ENCODE assay signal across 8 cellular contexts in the genomic region with DNA sequence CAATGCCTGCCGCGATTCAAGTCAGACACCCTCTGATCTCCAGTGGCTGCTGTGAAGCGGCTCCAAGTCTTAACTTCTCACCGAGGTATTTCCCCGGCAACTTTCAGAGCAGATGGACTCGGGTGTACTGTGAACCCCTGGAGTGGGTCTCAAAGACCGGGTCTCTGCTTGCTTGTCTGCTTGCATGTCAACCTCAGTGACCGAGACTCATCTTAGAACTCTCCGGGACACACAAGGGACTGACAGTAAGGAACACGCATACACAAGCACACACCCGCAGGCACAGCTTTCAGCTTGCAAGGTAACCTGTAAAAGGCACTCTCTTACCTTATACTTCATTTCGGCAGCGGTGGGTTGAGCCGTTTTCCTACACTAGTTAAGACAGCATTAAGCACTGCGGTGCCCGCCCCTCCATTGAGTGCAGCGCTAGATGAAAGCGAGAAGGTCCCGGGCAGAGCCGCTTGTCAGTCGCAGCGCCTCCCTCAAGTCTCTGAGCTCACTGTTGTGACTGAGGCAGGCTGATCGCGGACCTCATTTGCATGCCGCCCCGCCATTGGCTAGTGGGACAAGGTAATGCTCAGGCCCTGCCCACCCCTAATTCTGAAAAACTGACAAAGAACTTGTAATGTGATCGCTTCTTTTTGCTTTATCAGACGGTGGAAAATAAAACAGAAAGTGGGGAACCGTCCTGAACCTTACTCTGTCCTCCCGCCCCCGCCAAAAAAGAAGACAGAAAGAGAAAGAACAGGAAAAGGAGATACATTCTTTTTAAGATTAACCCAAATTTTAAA. TPM values are rescaled to one million over a fixed set of nuclear protein-coding genes. Genes with fewer than 3 reads are reported as not detected.
DNase-seq lines count a peak whose midpoint lies in the region; ATAC-seq and TF ChIP-seq lines count a peak whose summit lies in the region.

A gene with protein sequence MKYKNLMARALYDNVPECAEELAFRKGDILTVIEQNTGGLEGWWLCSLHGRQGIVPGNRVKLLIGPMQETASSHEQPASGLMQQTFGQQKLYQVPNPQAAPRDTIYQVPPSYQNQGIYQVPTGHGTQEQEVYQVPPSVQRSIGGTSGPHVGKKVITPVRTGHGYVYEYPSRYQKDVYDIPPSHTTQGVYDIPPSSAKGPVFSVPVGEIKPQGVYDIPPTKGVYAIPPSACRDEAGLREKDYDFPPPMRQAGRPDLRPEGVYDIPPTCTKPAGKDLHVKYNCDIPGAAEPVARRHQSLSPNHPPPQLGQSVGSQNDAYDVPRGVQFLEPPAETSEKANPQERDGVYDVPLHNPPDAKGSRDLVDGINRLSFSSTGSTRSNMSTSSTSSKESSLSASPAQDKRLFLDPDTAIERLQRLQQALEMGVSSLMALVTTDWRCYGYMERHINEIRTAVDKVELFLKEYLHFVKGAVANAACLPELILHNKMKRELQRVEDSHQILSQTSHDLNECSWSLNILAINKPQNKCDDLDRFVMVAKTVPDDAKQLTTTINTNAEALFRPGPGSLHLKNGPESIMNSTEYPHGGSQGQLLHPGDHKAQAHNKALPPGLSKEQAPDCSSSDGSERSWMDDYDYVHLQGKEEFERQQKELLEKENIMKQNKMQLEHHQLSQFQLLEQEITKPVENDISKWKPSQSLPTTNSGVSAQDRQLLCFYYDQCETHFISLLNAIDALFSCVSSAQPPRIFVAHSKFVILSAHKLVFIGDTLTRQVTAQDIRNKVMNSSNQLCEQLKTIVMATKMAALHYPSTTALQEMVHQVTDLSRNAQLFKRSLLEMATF (minus strand): TSS at position 492 of the 791 bp plus-strand sequence. CDS start 153 bp downstream, at position 339.

- no peaks in the 10 kb centered on the region for H3K27me3 Mint-ChIP-seq in CD8-positive, alpha-beta T cell (ENCODE audit: low read depth)

- peak within 1 kb of the TSS; percentile 62 for H3K4me3 ChIP-seq in CD8-positive, alpha-beta T cell (ENCODE audit: low read depth, low read length)
- peak within 1 kb of the TSS; percentile 97 for H3K4me3 ChIP-seq in lung

- H3K9me3 ChIP-seq in CD8-positive, alpha-beta T cell (ENCODE audit: low read length): no peaks in the 10 kb centered on the region
- H3K9me3 ChIP-seq in lung (ENCODE audit: control insufficient read depth in 2 of 2, insufficient read depth in 1 of 2, low read length in 1 of 2): no peaks in the 10 kb centered on the region

- intact Hi-C loops in CD8-positive, alpha-beta T cell (cut with DNase I, micrococcal nuclease): loop anchor here (1.0 to 10.0 kb wide), 13 partner anchors 8 to 782 kb away; partner anchors contain the start of genes HIVEP1 (in 2 of the 2), TMEM170B (in 2 of the 2), C6orf52 (in 1 of the 2) and PAK1IP1 (in 1 of the 2)

- peaks cover 9% of the 10 kb centered on the region for H3K36me3 Mint-ChIP-seq in CD8-positive, alpha-beta T cell

- no peaks in the 10 kb centered on the region for H3K27me3 ChIP-seq in CD8-positive, alpha-beta T cell (ENCODE audit: insufficient read depth, low read length)
- no peaks in the 10 kb centered on the region for H3K27me3 ChIP-seq in lung (ENCODE audit: control insufficient read depth, insufficient read depth)

- peak within 1 kb of the TSS; percentile 76 for H3K27ac ChIP-seq in CD8-positive, alpha-beta T cell (ENCODE audit: low read depth, low read length)
- H3K27ac ChIP-seq in lung (ENCODE audit: low read depth in 1 of 2, low read length in 1 of 2): peak within 1 kb of the TSS; percentile 90 to 98

- TF ChIP-seq CTCF in CD8-positive, alpha-beta T cell (IDR thresholded peaks at IDR 0.05): no peak
- TF ChIP-seq CTCF in lung (IDR thresholded peaks at IDR 0.05; ENCODE audit: control extremely low read depth, extremely low read depth): no peak

- peak; percentile 94 for ATAC-seq in CD8-positive, alpha-beta T cell
- peak; percentile 98 for ATAC-seq in GM19467 (IDR thresholded peaks at IDR 0.05; ENCODE audit: unreplicated experiment)
- peak; percentile 96 for ATAC-seq in lung (ENCODE audit: insufficient read depth, low FRiP score)

- H3K9me3 Mint-ChIP-seq in CD8-positive, alpha-beta T cell: no peaks in the 10 kb centered on the region

- peak; percentile 87 to 97 (median 91) for DNase-seq in CD8-positive, alpha-beta T cell
- DNase-seq in HS-27A (ENCODE audit: low read depth): peak; percentile 90
- peak; percentile 78 for DNase-seq in NK-92 (lab: John Stamatoyannopoulos, UW; ENCODE audit: unreplicated experiment)
- DNase-seq in activated CD8-positive, alpha-beta memory T cell treated with anti-CD3 and anti-CD28 coated beads for 1 hour (ENCODE audit: extremely low read depth in 1 of 2, low read depth in 1 of 2): peak; percentile 87 to 92
- DNase-seq in effector CD8-positive, alpha-beta T cell (lab: John Stamatoyannopoulos, UW): peak; percentile 90
- peak; percentile 97 for DNase-seq in lung (ENCODE audit: low spot score)
- DNase-seq in stimulated activated CD4-positive, alpha-beta T cell treated with anti-CD3 and anti-CD28 coated beads, TNF-alpha, amount 100 ng/mL, for 4 hours (ENCODE audit: low read depth in 3 of 3): peak; percentile 79 to 90 (median 88)

- H3K36me3 ChIP-seq in CD8-positive, alpha-beta T cell (ENCODE audit: insufficient read depth, low read length): no peaks in the 10 kb centered on the region
- H3K36me3 ChIP-seq in lung (ENCODE audit: control insufficient read depth in 2 of 2, insufficient read depth in 2 of 2, low read length in 2 of 2): no peaks in the 10 kb centered on the region

- POLR2A ChIA-PET in CD8-positive, alpha-beta T cell (lab: Charles Lee): interaction anchor here (0.5 to 1.9 kb wide), 6 partner anchors 9 to 150 kb away, joined by 3 to 14 read pairs (median 3); no protein-coding TSS in a partner anchor

- CTCF ChIA-PET in CD8-positive, alpha-beta T cell (lab: Charles Lee): interaction anchor here (0.6 to 3.6 kb wide), 4 partner anchors 10 to 264 kb away, joined by 3 to 15 read pairs (median 6); no protein-coding TSS in a partner anchor

- H3K4me1 Mint-ChIP-seq in CD8-positive, alpha-beta T cell (ENCODE audit: low read depth): peaks cover 61% of the 10 kb centered on the region

- H3K27ac Mint-ChIP-seq in CD8-positive, alpha-beta T cell: peak within 1 kb of the TSS; percentile 99

- H3K4me1 ChIP-seq in CD8-positive, alpha-beta T cell (ENCODE audit: insufficient read depth, low read length): peaks cover 25% of the 10 kb centered on the region
- peaks cover 0 to 9% of the 10 kb centered on the region in 2 donors for H3K4me1 ChIP-seq in lung (ENCODE audit: control insufficient read depth in 2 of 2, insufficient read depth in 2 of 2, low read length in 2 of 2)

- 1% methylated on average over 31 of the region's 31 CpGs for WGBS in lung, 2 donors

- peak within 1 kb of the TSS; percentile 94 for H3K4me3 Mint-ChIP-seq in CD8-positive, alpha-beta T cell

RNA-seq across cellular contexts. Expression of the gene that starts here (rescaled TPM):
- 10 to 100 TPM; 41.2 to 44.2 TPM for total RNA-seq in CD8-positive, alpha-beta T cell
- 100 to 1,000 TPM; 149 to 158 TPM for total RNA-seq in lung
- 100 to 1,000 TPM in 1 of 2 donors, 10 to 100 TPM in 1; 28.2 to 101 TPM for polyA plus RNA-seq in lung

Comparison
In these comparisons a context has a peak if more than half of its experiments do, and no peak if none do; other contexts are left out.
1. Peak in every context shown above with its lines: DNase-seq, ATAC-seq, H3K4me3 ChIP-seq and H3K27ac ChIP-seq.